ENCODE assay signal across 16 cellular contexts in genomic region chr3:179189764-179190163, GRCh38. TPM values are rescaled to one million over a fixed set of nuclear protein-coding genes. Genes with fewer than 3 reads are reported as not detected.
A peak's percentile ranks its signal among the peaks of the same experiment; 100 is the strongest.
DNase-seq lines count a peak whose midpoint lies in the region; ATAC-seq and TF ChIP-seq lines count a peak whose summit lies in the region.
"Had no signal": no experiment of that assay in that cellular context is flagged by ENCODE, and none has a peak within 500 bp of the region (broad histone marks: within the 10 kb centered on the region; RNA-seq: fewer than 3 reads in every experiment).

No MANE protein-coding gene starts in this region.

- peak overlapping the region in 1 of 4 donors; percentile 15 for H3K4me3 ChIP-seq in esophagus muscularis mucosa

- H3K27me3 ChIP-seq in esophagus muscularis mucosa, result no peaks in the 10 kb centered on the region

- peak; percentile 24 for DNase-seq in AG08396 (ENCODE audit: low spot score)
- peak; percentile 43 for DNase-seq in NCI-H2227 treated with DMSO at 0.1 percent for 48 hours (lab: John Stamatoyannopoulos, UW)
- no peak for DNase-seq in esophagus muscularis mucosa (ENCODE audit: extremely low spot score)
- DNase-seq in myocyte (ENCODE audit: low read depth), result peak; percentile 70
- DNase-seq in cerebellum (ENCODE audit: low spot score), result no peak
- DNase-seq in iPS-NIHi7 (ENCODE audit: extremely low spot score), result no peak
- DNase-seq: activated CD4-positive, CD25-positive, alpha-beta regulatory T cell; activated CD8-positive, alpha-beta memory T cell treated with anti-CD3 and anti-CD28 coated beads, Interleukin-2, amount 50 U/mL, for 4 hours; effector memory CD4-positive, alpha-beta T cell; GDM1; KG1; NCI-H187; posterior cingulate gyrus; stimulated activated CD4-positive, alpha-beta T cell treated with anti-CD3 and anti-CD28 coated beads, Interleukin-1b, Interleukin-23, amount 100 ng/mL, for 48 hours had no signal

- ATAC-seq in HG02885 (IDR thresholded peaks at IDR 0.05; ENCODE audit: poor library complexity, unreplicated experiment), result no peak
- no peak for ATAC-seq in GM19351 (IDR thresholded peaks at IDR 0.05; ENCODE audit: unreplicated experiment)

- no peak for TF ChIP-seq POLR2A in esophagus muscularis mucosa (IDR thresholded peaks at IDR 0.05; ENCODE audit: low read depth)

- no peak for TF ChIP-seq EP300 in esophagus muscularis mucosa (IDR thresholded peaks at IDR 0.05)

- H3K9me3 ChIP-seq in esophagus muscularis mucosa, result no peaks in the 10 kb centered on the region

- peaks cover 16 to 64% (median 46%) of the 10 kb centered on the region in 4 donors for H3K4me1 ChIP-seq in esophagus muscularis mucosa

- WGBS in esophagus muscularis mucosa, result 25% methylated on average over 4 of the region's 4 CpGs

- intact Hi-C loops in esophagus muscularis mucosa (cut with DNase I), result no loop called here

- no peaks in the 10 kb centered on the region for H3K36me3 ChIP-seq in esophagus muscularis mucosa

- peak overlapping the region; percentile 37 to 63 (median 53) for H3K27ac ChIP-seq in esophagus muscularis mucosa (replicated peaks in 1 of 4)

- no peak for TF ChIP-seq CTCF in esophagus muscularis mucosa (IDR thresholded peaks at IDR 0.05)

RNA-seq across cellular contexts. Expression of gene PIK3CA, which starts 41.6 kb away (rescaled TPM):
- 10 to 100 TPM; 33.7 to 47.5 (median 36.0) TPM for total RNA-seq in esophagus muscularis mucosa
- 18.5 and 21.3 TPM in 2 replicates for total RNA-seq in myocyte
- 9.2 TPM for polyA plus RNA-seq in myocyte (2012)
- 46.6 TPM for total RNA-seq in cerebellum

Comparison
In these comparisons a context has a peak if more than half of its experiments do, and no peak if none do; other contexts are left out.
1. DNase-seq: peak in AG08396 (single experiment), NCI-H2227 treated with DMSO at 0.1 percent for 48 hours (single experiment) and myocyte (single experiment); none in esophagus muscularis mucosa (single experiment), cerebellum (single experiment) and iPS-NIHi7 (single experiment).